ENCODE assay signal across 8 cellular contexts in the genomic region with DNA sequence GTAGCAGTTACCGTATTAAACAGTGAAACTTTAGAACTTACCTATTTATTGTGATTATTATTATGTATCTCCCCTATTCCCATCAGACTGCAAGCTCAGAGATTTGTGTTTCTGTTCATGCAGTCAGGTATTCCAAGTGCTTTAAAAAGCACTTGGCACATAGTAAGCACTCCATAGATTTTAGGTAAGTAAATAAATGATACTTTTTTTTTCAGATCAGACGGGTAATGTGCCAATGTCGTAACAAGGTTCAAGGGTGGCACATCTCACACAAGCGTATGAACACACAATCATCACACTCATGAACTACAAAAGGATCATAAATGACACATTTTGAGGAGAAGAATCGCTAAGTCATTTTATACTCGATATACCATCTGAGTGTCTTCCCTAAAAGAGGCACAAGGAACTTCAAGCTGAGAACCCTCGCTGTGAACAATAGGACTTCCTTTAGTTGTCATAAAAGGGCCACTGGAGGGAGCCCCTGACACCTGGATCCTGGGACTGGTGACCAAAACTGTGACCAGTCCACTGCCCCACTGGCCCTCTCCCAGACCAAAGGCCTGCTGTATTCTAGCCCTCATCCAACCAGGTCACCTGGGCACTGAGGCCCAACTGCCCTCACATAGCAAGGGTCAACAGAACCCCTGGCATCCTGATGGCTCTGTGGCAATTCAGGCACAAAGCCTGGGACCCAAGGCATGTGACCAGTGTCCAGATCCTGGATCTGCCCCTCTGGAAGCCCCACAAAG. TPM values are rescaled to one million over a fixed set of nuclear protein-coding genes. Genes with fewer than 3 reads are reported as not detected.
DNase-seq lines count a peak whose midpoint lies in the region; ATAC-seq and TF ChIP-seq lines count a peak whose summit lies in the region.

No MANE protein-coding gene starts in this region.

- no peak overlapping the region for H3K27ac ChIP-seq in endodermal cell (ENCODE audit: low read depth, low read length)

- no peak overlapping the region for H3K4me3 ChIP-seq in endodermal cell (ENCODE audit: low read length)

- H3K9me3 ChIP-seq in endodermal cell (ENCODE audit: control insufficient read depth, low read length) = no peaks in the 10 kb centered on the region

- H3K36me3 ChIP-seq in endodermal cell (ENCODE audit: control insufficient read depth, insufficient read depth, low read length) = no peaks in the 10 kb centered on the region

- no peaks in the 10 kb centered on the region for H3K36me3 Mint-ChIP-seq in endodermal cell (ENCODE audit: low read depth)
- no peaks in the 10 kb centered on the region for H3K36me3 Mint-ChIP-seq in neural crest cell (ENCODE audit: low read depth)

- H3K4me3 Mint-ChIP-seq in endodermal cell (no peak overlapping the region), neural crest cell (no peak overlapping the region)

- CTCF ChIA-PET in GM10248 (lab: Yijun Ruan, JAX) = interaction anchor here (0.6 to 3.7 kb wide), 23 partner anchors 10 to 245 kb away, joined by 3 to 31 read pairs (median 4); no protein-coding TSS in a partner anchor

- peak; percentile 43 for TF ChIP-seq CTCF in GM10248 (IDR thresholded peaks at IDR 0.05; ENCODE audit: control extremely low read depth, extremely low read depth, low read depth, missing control alignments)
- peak; percentile 80 for TF ChIP-seq CTCF in endodermal cell (conservative IDR thresholded peaks at IDR 0.05)
- TF ChIP-seq CTCF in neural crest cell (conservative IDR thresholded peaks at IDR 0.05) = peak; percentile 40

- ATAC-seq in HG03342 (IDR thresholded peaks at IDR 0.05; ENCODE audit: unreplicated experiment) (no peak), HG03045 (IDR thresholded peaks at IDR 0.05; ENCODE audit: unreplicated experiment) (no peak)

- no peak overlapping the region for H3K9ac ChIP-seq in endodermal cell (ENCODE audit: extremely low read depth, low read length, poor library complexity, severe bottlenecking)

- H3K9me3 Mint-ChIP-seq in endodermal cell (no peaks in the 10 kb centered on the region), neural crest cell (no peaks in the 10 kb centered on the region)

- POLR2A ChIA-PET in GM10248 (lab: Yijun Ruan, JAX) = no interaction called here

- 79% methylated on average over 6 of the region's 7 CpGs for whole genome bisulfite sequencing in endodermal cell (ENCODE audit: insufficient coverage in 1 of 2, insufficient read length in 1 of 2), 2 experiments

- H3K27me3 Mint-ChIP-seq in endodermal cell (ENCODE audit: insufficient read depth) (no peaks in the 10 kb centered on the region), neural crest cell (ENCODE audit: low read depth) (no peaks in the 10 kb centered on the region)

- peaks cover 2% of the 10 kb centered on the region for H3K4me1 Mint-ChIP-seq in endodermal cell
- H3K4me1 Mint-ChIP-seq in neural crest cell = no peaks in the 10 kb centered on the region

- no peaks in the 10 kb centered on the region for H3K4me1 ChIP-seq in endodermal cell (ENCODE audit: control insufficient read depth, insufficient read depth, low read length)

- no peak overlapping the region for H3K27ac Mint-ChIP-seq in endodermal cell
- H3K27ac Mint-ChIP-seq in neural crest cell (ENCODE audit: unreplicated experiment) = no peak overlapping the region

- peak; percentile 53 for DNase-seq in GM10248 (ENCODE audit: extremely low spot score)
- DNase-seq in NCI-H2029 treated with DMSO at 0.1 percent for 48 hours (lab: John Stamatoyannopoulos, UW) = peak; percentile 13
- peak; percentile 83 for DNase-seq in endodermal cell
- no peak for DNase-seq in neural crest cell (ENCODE audit: low read depth, low spot score)
- no peak for DNase-seq in COLO829 (ENCODE audit: low spot score)
- no peak for DNase-seq in effector CD4-positive, alpha-beta T cell

- H3K27me3 ChIP-seq in endodermal cell (ENCODE audit: control insufficient read depth, insufficient read depth, low read length, poor library complexity, severe bottlenecking) = no peaks in the 10 kb centered on the region

RNA-seq across cellular contexts. Expression of a gene that starts 32.1 kb away (rescaled TPM):
- total RNA-seq in endodermal cell (1 to 10 TPM; 9.9 TPM), neural crest cell (6.9 and 7.1 TPM in 2 replicates)
- polyA plus RNA-seq in endodermal cell (2013, experiment 1 of 2) = 10.6 TPM
- polyA plus RNA-seq in endodermal cell (2013, experiment 2 of 2) = 10.2 TPM

RNA-seq across cellular contexts. Expression of a gene that starts 32.3 kb away (rescaled TPM):
- 10 to 100 TPM; 20.7 to 28.3 TPM for total RNA-seq in endodermal cell
- polyA plus RNA-seq in endodermal cell (2013, experiment 1 of 2) = 14.5 TPM
- polyA plus RNA-seq in endodermal cell (2013, experiment 2 of 2) = 16.8 TPM
- 36.1 and 39.1 TPM in 2 replicates for total RNA-seq in neural crest cell

Comparison
In these comparisons a context has a peak if more than half of its experiments do, and no peak if none do; other contexts are left out.
1. DNase-seq: peak in GM10248 (single experiment), NCI-H2029 treated with DMSO at 0.1 percent for 48 hours (single experiment) and endodermal cell (single experiment); none in neural crest cell (single experiment), COLO829 (single experiment) and effector CD4-positive, alpha-beta T cell (single experiment).
2. Peak in every context shown above with its lines, with median percentiles within 50 percentile points of each other: CTCF ChIP-seq.